In the genomic region with DNA sequence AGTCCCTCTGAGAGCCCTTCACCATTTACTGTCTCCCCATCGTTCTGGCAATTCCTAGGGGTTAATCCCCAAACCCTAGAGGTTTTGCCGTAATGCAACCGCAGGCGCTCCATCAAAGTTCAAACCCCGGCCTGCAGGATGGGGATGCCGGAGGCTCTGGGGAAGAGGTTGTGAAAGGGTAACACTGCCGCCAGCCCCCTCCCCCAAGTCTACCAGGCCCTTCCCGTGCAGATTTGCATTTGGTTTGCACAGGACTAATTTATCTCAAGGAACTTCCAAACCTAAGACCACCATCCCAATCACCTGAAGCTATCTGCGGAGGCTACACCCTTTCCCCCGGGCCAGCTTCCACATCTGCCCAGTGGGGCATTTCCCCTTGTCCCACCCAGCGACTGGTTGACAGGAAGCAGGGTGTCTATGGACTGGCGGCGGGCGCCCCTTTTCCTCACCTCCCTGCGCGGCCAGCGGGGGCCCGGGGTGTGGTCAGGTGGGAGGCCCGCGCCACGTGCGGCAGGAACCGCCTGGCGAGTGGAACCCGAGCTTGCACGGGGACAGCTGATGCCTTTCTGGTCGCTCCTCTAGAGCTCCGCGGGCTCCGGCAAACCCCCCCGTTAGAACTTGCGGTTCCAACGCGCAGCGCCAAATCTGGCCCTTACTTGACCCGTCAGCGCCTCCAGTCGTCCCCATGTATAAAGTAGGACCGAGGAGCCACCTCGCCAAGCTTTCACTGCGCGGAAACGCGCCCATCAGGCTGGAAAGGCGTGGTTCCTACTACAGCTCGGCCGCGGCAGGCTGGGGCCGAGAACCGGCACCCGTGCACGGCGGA, we compare ENCODE assay signal across 8 cellular contexts. TPM values are rescaled to one million over a fixed set of nuclear protein-coding genes. Genes with fewer than 3 reads are reported as not detected.
DNase-seq lines count a peak whose midpoint lies in the region; ATAC-seq and TF ChIP-seq lines count a peak whose summit lies in the region.

No MANE protein-coding gene starts in this region.

- peaks cover 36% of the 10 kb centered on the region for H3K27me3 Mint-ChIP-seq in GM23338 (ENCODE audit: insufficient read depth, low read depth, poor library complexity)
- peaks cover 41% of the 10 kb centered on the region for H3K27me3 Mint-ChIP-seq in activated naive CD8-positive, alpha-beta T cell treated with anti-CD3 and anti-CD28 coated beads, Interleukin-2, amount 10 ng/mL, durations not matched to agents 7 days and 5 days

- peak overlapping the region; percentile 90 for H3K4me2 ChIP-seq in GM23338

- peak overlapping the region; percentile 70 for H3K4me3 Mint-ChIP-seq in GM23338
- peak overlapping the region; percentile 54 for H3K4me3 Mint-ChIP-seq in activated naive CD8-positive, alpha-beta T cell treated with anti-CD3 and anti-CD28 coated beads, Interleukin-2, amount 10 ng/mL, durations not matched to agents 7 days and 5 days

- H3K27me3 ChIP-seq in ACC112 (ENCODE audit: insufficient read depth, low read length), result peaks cover 17% of the 10 kb centered on the region; the same call in 1 of the 2 replicates
- H3K27me3 ChIP-seq in GM23338 (ENCODE audit: insufficient read depth), result peaks cover 34% of the 10 kb centered on the region

- 0 out of 2 replicates have a peak, but pooled peaks cover 14% of the 10 kb centered on the region for H3F3A ChIP-seq in GM23338 (replicated peaks; ENCODE audit: low read depth)

- H3K4me1 ChIP-seq in ACC112 (ENCODE audit: control insufficient read depth, insufficient read depth, low read length, unreplicated experiment), result no peaks in the 10 kb centered on the region
- peaks cover 18% of the 10 kb centered on the region for H3K4me1 ChIP-seq in GM23338 (ENCODE audit: insufficient read depth)

- no peaks in the 10 kb centered on the region for H3K9me2 ChIP-seq in GM23338 (ENCODE audit: insufficient read depth)

- H3K4me1 Mint-ChIP-seq in GM23338, result peaks cover 8% of the 10 kb centered on the region
- peaks cover 3% of the 10 kb centered on the region for H3K4me1 Mint-ChIP-seq in activated naive CD8-positive, alpha-beta T cell treated with anti-CD3 and anti-CD28 coated beads, Interleukin-2, amount 10 ng/mL, durations not matched to agents 7 days and 5 days

- peak; percentile 87 for DNase-seq in GM23338 (ENCODE audit: low spot score)
- DNase-seq in activated naive CD8-positive, alpha-beta T cell treated with anti-CD3 and anti-CD28 coated beads, Interleukin-2, amount 10 ng/mL, durations not matched to agents 7 days and 5 days, result peak; percentile 48
- peak; percentile 72 for DNase-seq in islet precursor cell
- no peak for DNase-seq in central memory CD4-positive, alpha-beta T cell
- no peak for DNase-seq in HuH-7 (ENCODE audit: low spot score)
- no peak for DNase-seq in SHP77 treated with DMSO at 0.1 percent for 48 hours (lab: John Stamatoyannopoulos, UW)
- no peak for DNase-seq in NOMO-1 treated with dmso at 0.1 percent for 144 hours (lab: John Stamatoyannopoulos, UW; ENCODE audit: unreplicated experiment)

- H3K36me3 ChIP-seq in ACC112 (ENCODE audit: insufficient read depth, low read length) (no peaks in the 10 kb centered on the region), GM23338 (ENCODE audit: insufficient read depth) (no peaks in the 10 kb centered on the region)

- H3K79me2 ChIP-seq in ACC112 (ENCODE audit: control insufficient read depth, insufficient read depth, low read length, unreplicated experiment), result no peaks in the 10 kb centered on the region
- no peaks in the 10 kb centered on the region for H3K79me2 ChIP-seq in GM23338 (replicated peaks; ENCODE audit: insufficient read depth)

- H2AFZ ChIP-seq in ACC112 (ENCODE audit: low read length, unreplicated experiment) (no peak overlapping the region), GM23338 (peak overlapping the region; percentile 96)

- no peaks in the 10 kb centered on the region for H3K36me3 Mint-ChIP-seq in GM23338 (ENCODE audit: low read depth)
- no peaks in the 10 kb centered on the region for H3K36me3 Mint-ChIP-seq in activated naive CD8-positive, alpha-beta T cell treated with anti-CD3 and anti-CD28 coated beads, Interleukin-2, amount 10 ng/mL, durations not matched to agents 7 days and 5 days

- no peaks in the 10 kb centered on the region for H3K9me3 Mint-ChIP-seq in GM23338
- no peaks in the 10 kb centered on the region for H3K9me3 Mint-ChIP-seq in activated naive CD8-positive, alpha-beta T cell treated with anti-CD3 and anti-CD28 coated beads, Interleukin-2, amount 10 ng/mL, durations not matched to agents 7 days and 5 days

- peak overlapping the region; percentile 50 for H3K4me3 ChIP-seq in ACC112 (ENCODE audit: low read depth, low read length)
- H3K4me3 ChIP-seq in GM23338, result peak overlapping the region; percentile 64

- peak; percentile 81 for ATAC-seq in GM23338
- ATAC-seq in activated naive CD8-positive, alpha-beta T cell treated with anti-CD3 and anti-CD28 coated beads, Interleukin-2, amount 10 ng/mL, durations not matched to agents 7 days and 5 days (ENCODE audit: low read depth), result peak; percentile 65

- H3K27ac ChIP-seq in ACC112 (ENCODE audit: low read depth, low read length), result no peak overlapping the region
- H3K27ac ChIP-seq in GM23338 (ENCODE audit: low read depth), result no peak overlapping the region

- POLR2A ChIA-PET in activated naive CD8-positive, alpha-beta T cell treated with anti-CD3 and anti-CD28 coated beads, Interleukin-2, amount 10 ng/mL, durations not matched to agents 7 days and 5 days (lab: Charles Lee), result interaction anchor here (1.2 to 1.7 kb wide), 2 partner anchors 9 to 91 kb away, joined by 3 to 9 read pairs; a partner anchor contains a TSS

- no peak overlapping the region for H3K27ac Mint-ChIP-seq in GM23338
- H3K27ac Mint-ChIP-seq in activated naive CD8-positive, alpha-beta T cell treated with anti-CD3 and anti-CD28 coated beads, Interleukin-2, amount 10 ng/mL, durations not matched to agents 7 days and 5 days, result no peak overlapping the region

- TF ChIP-seq CTCF in GM23338 (conservative IDR thresholded peaks at IDR 0.05; ENCODE audit: low read depth in 2 of 2), result peak; percentile 16 to 46; a peak in 2 of 4 replicates

- no peaks in the 10 kb centered on the region for H4K20me1 ChIP-seq in GM23338 (replicated peaks; ENCODE audit: insufficient read depth)

TF ChIP-seq in GM23338, 12 proteins besides CTCF, POLR2A, EP300 and RAD21 (continues in another document):
- TF ChIP-seq CREB1 (CRISPR knock-in tag; IDR thresholded peaks at IDR 0.05; ENCODE audit: low read depth), result no peak
- no peak for TF ChIP-seq NANOG (IDR thresholded peaks at IDR 0.05; ENCODE audit: borderline replicate concordance)
- no peak for TF ChIP-seq ZNF114 (CRISPR knock-in tag; IDR thresholded peaks at IDR 0.05)

RNA-seq across cellular contexts. Expression of a gene that starts 9.4 kb away (rescaled TPM):
- total RNA-seq in GM23338 (2014; rRNA removed; shearing (Covaris generic)), result 12.1 and 17.1 TPM in 2 replicates
- polyA plus RNA-seq in GM23338 (2016; fragmentation: Nextera tagmentation; extraction: Ambion mirVana), result 10.8 and 14.8 TPM in 2 replicates
- total RNA-seq in activated naive CD8-positive, alpha-beta T cell treated with anti-CD3 and anti-CD28 coated beads, Interleukin-2, amount 10 ng/mL, durations not matched to agents 7 days and 5 days, result 1 to 10 TPM; 1.9 to 2.4 TPM

RNA-seq across cellular contexts. Expression of a gene that starts 39.1 kb away (rescaled TPM):
- total RNA-seq in GM23338 (2014; rRNA removed; shearing (Covaris generic)), result 45.3 and 57.5 TPM in 2 replicates
- 81.7 and 86.6 TPM in 2 replicates for polyA plus RNA-seq in GM23338 (2016; fragmentation: Nextera tagmentation; extraction: Ambion mirVana)
- 10 to 100 TPM; 44.3 to 44.4 TPM for total RNA-seq in activated naive CD8-positive, alpha-beta T cell treated with anti-CD3 and anti-CD28 coated beads, Interleukin-2, amount 10 ng/mL, durations not matched to agents 7 days and 5 days

RNA-seq across cellular contexts. Expression of a gene that starts 43.9 kb away (rescaled TPM):
- total RNA-seq in GM23338 (2014; rRNA removed; shearing (Covaris generic)), result 34.8 and 44.0 TPM in 2 replicates
- polyA plus RNA-seq in GM23338 (2016; fragmentation: Nextera tagmentation; extraction: Ambion mirVana), result 35.7 and 45.5 TPM in 2 replicates
- total RNA-seq in activated naive CD8-positive, alpha-beta T cell treated with anti-CD3 and anti-CD28 coated beads, Interleukin-2, amount 10 ng/mL, durations not matched to agents 7 days and 5 days, result 10 to 100 TPM; 58.1 to 59.2 TPM

Comparison
In these comparisons a context has a peak if more than half of its experiments do, and no peak if none do; other contexts are left out.
1. DNase-seq: peak in GM23338 (single experiment), activated naive CD8-positive, alpha-beta T cell treated with anti-CD3 and anti-CD28 coated beads, Interleukin-2, amount 10 ng/mL, durations not matched to agents 7 days and 5 days (single experiment) and islet precursor cell (single experiment); none in central memory CD4-positive, alpha-beta T cell (single experiment), HuH-7 (single experiment), SHP77 treated with DMSO at 0.1 percent for 48 hours (single experiment) and NOMO-1 treated with dmso at 0.1 percent for 144 hours (single experiment).